ENCODE assay signal across 8 cellular contexts in genomic region chr2:170721678-170722077, GRCh38. TPM values are rescaled to one million over a fixed set of nuclear protein-coding genes. Genes with fewer than 3 reads are reported as not detected.
"Had no signal": no experiment of that assay in that cellular context is flagged by ENCODE, and none has a peak within 500 bp of the region (broad histone marks: within the 10 kb centered on the region; RNA-seq: fewer than 3 reads in every experiment).

No MANE protein-coding gene starts in this region.

- FAIRE-seq: H1, H54, HTR-8/SVneo had no signal

- H3K4me2 ChIP-seq: GM23338 had no signal

- ATAC-seq: GM23338 had no signal

- DNase-seq: H9, HCEC 1CT, KBM-7 had no signal

- H3K4me3 ChIP-seq: GM23338 had no signal

- H2AFZ ChIP-seq: GM23338 had no signal

- H3K27ac Mint-ChIP-seq: GM23338, H9 had no signal

- H3K4me3 Mint-ChIP-seq: GM23338, H9 had no signal

RNA-seq across cellular contexts. Expression of gene SP5, which starts 6.5 kb away (rescaled TPM):
- total RNA-seq: H1 had no signal

RNA-seq across cellular contexts. Expression of gene ERICH2, which starts 48.5 kb away (rescaled TPM):
- total RNA-seq: GM23338, HT-29 had no signal
